In the genomic region with DNA sequence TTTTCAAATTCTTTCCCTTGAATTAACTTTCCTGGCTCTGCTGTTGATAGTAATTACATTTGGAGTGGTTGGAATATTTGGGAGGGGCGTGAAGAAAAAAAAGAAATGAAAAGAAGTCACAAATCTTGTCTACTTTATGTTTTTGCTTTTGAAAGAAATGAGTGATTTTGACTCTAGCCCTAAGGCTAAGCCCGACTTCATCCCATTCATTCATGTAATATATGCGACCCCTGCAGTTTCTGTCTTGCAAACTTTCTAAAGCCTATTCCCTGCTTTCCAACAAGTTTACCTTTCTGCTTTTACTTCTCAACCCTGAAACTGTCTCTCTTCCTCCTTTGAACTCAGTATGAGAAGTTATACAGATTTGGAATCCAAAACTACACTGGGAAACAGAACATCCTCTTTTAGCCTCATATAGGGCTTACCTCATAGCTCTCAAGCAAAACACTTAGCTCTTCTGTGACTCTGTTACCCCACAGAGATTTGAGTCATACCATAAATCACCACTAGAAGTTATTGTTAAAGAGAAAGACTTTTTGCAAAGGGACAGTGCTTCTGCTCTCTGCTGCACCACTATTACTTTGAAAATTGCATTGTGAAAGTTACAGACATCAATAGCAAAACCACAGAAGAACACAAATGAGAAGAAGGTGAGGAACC, we compare ENCODE assay signal across 13 cellular contexts. TPM values are rescaled to one million over a fixed set of nuclear protein-coding genes. Genes with fewer than 3 reads are reported as not detected.
DNase-seq lines count a peak whose midpoint lies in the region; ATAC-seq and TF ChIP-seq lines count a peak whose summit lies in the region.
"Had no signal": no experiment of that assay in that cellular context is flagged by ENCODE, and none has a peak within 500 bp of the region (broad histone marks: within the 10 kb centered on the region; RNA-seq: fewer than 3 reads in every experiment).

No MANE protein-coding gene starts in this region.

- no peaks in the 10 kb centered on the region for H3K9me2 ChIP-seq in GM23338 (ENCODE audit: insufficient read depth)

- no peaks in the 10 kb centered on the region for H3K36me3 ChIP-seq in GM23338 (ENCODE audit: insufficient read depth)
- no peaks in the 10 kb centered on the region for H3K36me3 ChIP-seq in H7 (replicated peaks; ENCODE audit: control insufficient read depth, insufficient read depth, low read length)
- H3K36me3 ChIP-seq: sigmoid colon, upper lobe of left lung had no signal

- H3K36me3 Mint-ChIP-seq in GM23338 (ENCODE audit: low read depth) (peaks cover 9% of the 10 kb centered on the region; the same call in 2 of the 3 replicates), T-helper 17 cell (ENCODE audit: low read depth) (peaks cover 3% of the 10 kb centered on the region)
- H3K36me3 Mint-ChIP-seq: activated naive CD4-positive, alpha-beta T cell treated with anti-CD3 and anti-CD28 coated beads, Interleukin-2, amount 50 U/mL, for 24 hours; IgD-negative memory B cell had no signal

- H2AFZ ChIP-seq in GM23338, result no peak overlapping the region

- H3K9me3 Mint-ChIP-seq in GM23338, result no peaks in the 10 kb centered on the region; the same call in 2 of the 3 replicates
- H3K9me3 Mint-ChIP-seq: activated naive CD4-positive, alpha-beta T cell treated with anti-CD3 and anti-CD28 coated beads, Interleukin-2, amount 50 U/mL, for 24 hours had no signal

- no peaks in the 10 kb centered on the region for H4K20me1 ChIP-seq in GM23338 (replicated peaks; ENCODE audit: insufficient read depth)

- H3K4me1 Mint-ChIP-seq in GM23338, result peaks cover 63% of the 10 kb centered on the region
- H3K4me1 Mint-ChIP-seq in T-helper 17 cell, result peaks cover 7% of the 10 kb centered on the region

- H3K4me3 ChIP-seq in GM23338, result peak overlapping the region; percentile 60
- H3K4me3 ChIP-seq in H7 (ENCODE audit: insufficient read depth, low read depth, low read length), result no peak overlapping the region
- H3K4me3 ChIP-seq: sigmoid colon had no signal

- DNase-seq in AG08395 (ENCODE audit: low spot score) (peak; percentile 47), GM23338 (ENCODE audit: low spot score) (peak; percentile 33), SIG-M5 (lab: John Stamatoyannopoulos, UW) (peak; percentile 6), foreskin melanocyte (peak; percentile 39), H7 (no peak), T-helper 17 cell (no peak)
- DNase-seq in stimulated activated CD4-positive, alpha-beta T cell treated with anti-CD3 and anti-CD28 coated beads, Interleukin-12 subunit alpha, Interleukin-12 subunit beta, amount 100 ng/mL, for 4 hours, result no peak
- DNase-seq in stimulated activated CD4-positive, alpha-beta T cell treated with anti-CD3 and anti-CD28 coated beads, Interleukin-15, amount 100 ng/mL, for 24 hours, result no peak
- DNase-seq: Calu3, sigmoid colon, upper lobe of left lung had no signal

- no peaks in the 10 kb centered on the region for H3K27me3 ChIP-seq in GM23338 (ENCODE audit: insufficient read depth)
- H3K27me3 ChIP-seq in H7 (ENCODE audit: control insufficient read depth, insufficient read depth, low read length), result no peaks in the 10 kb centered on the region
- H3K27me3 ChIP-seq: upper lobe of left lung had no signal

- no peak overlapping the region for H3K27ac ChIP-seq in GM23338 (ENCODE audit: low read depth)
- H3K27ac ChIP-seq: sigmoid colon, upper lobe of left lung had no signal

- ATAC-seq in GM23338 (no peak), T-helper 17 cell (no peak)

- peak; percentile 29 to 35; a peak in 3 of 4 replicates for TF ChIP-seq CTCF in GM23338 (conservative IDR thresholded peaks at IDR 0.05; ENCODE audit: low read depth in 2 of 2)

- H3F3A ChIP-seq in GM23338 (replicated peaks; ENCODE audit: low read depth), result no peaks in the 10 kb centered on the region

- peak overlapping the region; percentile 75 for H3K4me3 Mint-ChIP-seq in GM23338
- H3K4me3 Mint-ChIP-seq in T-helper 17 cell, result no peak overlapping the region
- H3K4me3 Mint-ChIP-seq: activated naive CD4-positive, alpha-beta T cell treated with anti-CD3 and anti-CD28 coated beads, Interleukin-2, amount 50 U/mL, for 24 hours; IgD-negative memory B cell had no signal

- H3K79me2 ChIP-seq in GM23338 (replicated peaks; ENCODE audit: insufficient read depth), result no peaks in the 10 kb centered on the region; the same call in 1 of the 2 replicates

- peak overlapping the region; percentile 82 for H3K4me2 ChIP-seq in GM23338

- H3K27me3 Mint-ChIP-seq in GM23338 (ENCODE audit: insufficient read depth, low read depth, poor library complexity), result peaks cover 14% of the 10 kb centered on the region
- H3K27me3 Mint-ChIP-seq in T-helper 17 cell, result peaks cover 51% of the 10 kb centered on the region

- H3K27ac Mint-ChIP-seq in GM23338 (peak overlapping the region; percentile 40; the same call in 1 of the 2 replicates), T-helper 17 cell (no peak overlapping the region)
- H3K27ac Mint-ChIP-seq: activated naive CD4-positive, alpha-beta T cell treated with anti-CD3 and anti-CD28 coated beads, Interleukin-2, amount 50 U/mL, for 24 hours; IgD-negative memory B cell had no signal

- H3K9me3 ChIP-seq in T-helper 17 cell (ENCODE audit: control insufficient read depth, low read length, poor library complexity, severe bottlenecking), result no peaks in the 10 kb centered on the region
- H3K9me3 ChIP-seq: sigmoid colon, upper lobe of left lung had no signal

- H3K4me1 ChIP-seq in GM23338 (ENCODE audit: insufficient read depth), result peaks cover 64% of the 10 kb centered on the region

TF ChIP-seq in GM23338, 12 proteins besides CTCF, POLR2A, EP300 and RAD21 (continues in another document):
- TF ChIP-seq STAT1 (IDR thresholded peaks at IDR 0.05; ENCODE audit: unreplicated experiment), result no peak
- TF ChIP-seq POLR2AphosphoS5 (IDR thresholded peaks at IDR 0.05; ENCODE audit: low read depth), result no peak
- no peak for TF ChIP-seq ZNF462 (CRISPR knock-in tag; IDR thresholded peaks at IDR 0.05)
- no peak for TF ChIP-seq ZNF331 (CRISPR knock-in tag; IDR thresholded peaks at IDR 0.05; ENCODE audit: low read depth)

RNA-seq across cellular contexts. Expression of gene CFAP95, which starts 1.6 kb away (rescaled TPM):
- total RNA-seq in GM23338 (2014; rRNA removed; shearing (Covaris generic)), result 48.6 and 69.1 TPM in 2 replicates
- polyA plus RNA-seq in GM23338 (2016; fragmentation: Nextera tagmentation; extraction: Ambion mirVana), result 82.5 and 88.6 TPM in 2 replicates
- total RNA-seq in H7 (2014; rRNA removed; shearing (Covaris generic)), result 30.0 and 39.6 TPM in 2 replicates
- total RNA-seq in T-helper 17 cell, result not detected
- total RNA-seq: sigmoid colon had no signal
- polyA plus RNA-seq: IgD-negative memory B cell had no signal

Comparison
In these comparisons a context has a peak if more than half of its experiments do, and no peak if none do; other contexts are left out.
1. DNase-seq: peak in AG08395 (single experiment), GM23338 (single experiment), SIG-M5 (single experiment) and foreskin melanocyte (single experiment); none in H7 (single experiment), stimulated activated CD4-positive, alpha-beta T cell treated with anti-CD3 and anti-CD28 coated beads, Interleukin-12 subunit alpha, Interleukin-12 subunit beta, amount 100 ng/mL, for 4 hours (single experiment), stimulated activated CD4-positive, alpha-beta T cell treated with anti-CD3 and anti-CD28 coated beads, Interleukin-15, amount 100 ng/mL, for 24 hours (single experiment) and T-helper 17 cell (0 of 3).
2. RNA of gene CFAP95, which starts 1.6 kb away (total RNA-seq): 48.6 to 69.1 TPM in GM23338 and 30.0 to 39.6 TPM in H7; not detected in T-helper 17 cell; every median in the first group is over 10 times any median in the second.